10 cellular contexts compared by ENCODE assay signal in the genomic region with DNA sequence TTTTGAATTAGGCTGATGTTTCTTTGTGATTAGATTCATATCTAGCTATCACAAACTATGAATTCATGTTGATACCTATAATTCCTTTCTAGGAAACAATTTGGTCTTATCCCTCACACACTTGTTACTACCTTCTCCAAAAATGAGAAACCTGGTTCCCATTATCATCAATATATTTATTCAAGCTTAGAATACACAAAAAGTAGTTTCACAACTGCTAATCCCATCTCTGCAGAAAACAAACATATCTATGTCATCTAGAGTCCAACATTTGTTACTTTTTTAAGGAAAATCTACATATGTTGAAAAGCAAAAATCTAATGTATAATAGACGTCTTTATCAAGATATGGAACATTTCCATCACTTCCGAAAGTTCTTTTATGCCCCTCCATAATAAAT.
"Had no signal": no experiment of that assay in that cellular context is flagged by ENCODE, and none has a peak within 500 bp of the region (broad histone marks: within the 10 kb centered on the region; RNA-seq: fewer than 3 reads in every experiment).

No MANE protein-coding gene starts in this region.

- H3K36me3 ChIP-seq: HAP-1 had no signal

- ATAC-seq: GM23338, HCT116 had no signal

- DNase-seq: GM23248, GOT3, H7, H9, HCEC 1CT, HFFc6 had no signal

- FAIRE-seq: H1 had no signal

- H3K4me1 ChIP-seq: HAP-1 had no signal

- H3K4me2 ChIP-seq: GM23338 had no signal

- H3K9ac ChIP-seq: GM23248 had no signal

- H3K27ac ChIP-seq: GM23248 had no signal

- H3K9me3 ChIP-seq: HAP-1 had no signal

- H3K4me3 ChIP-seq: GM23248, GM23338, HAP-1 had no signal

- H2AFZ ChIP-seq: GM23248, GM23338 had no signal
